1 cellular context compared by ENCODE assay signal in genomic region chr1:156740679-156741612, GRCh38.
TF ChIP-seq lines count a peak whose summit lies in the region.

Gene MRPL24, minus strand, starts transcription at chr1:156741088. Its CDS starts 2,384 bp downstream, at chr1:156738704.

TF ChIP-seq in GM12878, 131 proteins besides CTCF, POLR2A, EP300 and RAD21 (continued from another document and continues in another):
- TF ChIP-seq MLLT1 (IDR thresholded peaks at IDR 0.05), result peak; percentile 94
- no peak for TF ChIP-seq ZSCAN29 (IDR thresholded peaks at IDR 0.05)
- TF ChIP-seq HDAC2 (IDR thresholded peaks at IDR 0.05), result no peak
- TF ChIP-seq STAT1 (conservative IDR thresholded peaks at IDR 0.05), result peak; percentile 72
- TF ChIP-seq SMC3 (IDR thresholded peaks at IDR 0.05; ENCODE audit: borderline replicate concordance, low read length), result no peak; the same call in 1 of the 2 replicates
- TF ChIP-seq MYC (IDR thresholded peaks at IDR 0.05; ENCODE audit: insufficient read depth, insufficient read length, insufficient replicate concordance, low read length, severe bottlenecking), result no peak
- peak; percentile 60 for TF ChIP-seq POLR2AphosphoS5 (IDR thresholded peaks at IDR 0.05; ENCODE audit: low read length)
- TF ChIP-seq ZNF24 (IDR thresholded peaks at IDR 0.05), result no peak
- TF ChIP-seq ETV6 (conservative IDR thresholded peaks at IDR 0.05 in 1 of 2, IDR thresholded peaks at IDR 0.05 in 1 of 2; ENCODE audit: borderline replicate concordance in 1 of 2, low read depth in 1 of 2), result peak in 1 of 2 experiments; percentile 70; a peak in 1 of 4 replicates
- TF ChIP-seq DPF2 (IDR thresholded peaks at IDR 0.05), result no peak
- peak; percentile 91 for TF ChIP-seq E2F8 (IDR thresholded peaks at IDR 0.05; ENCODE audit: low read depth, partially characterized antibody)
- no peak for TF ChIP-seq CUX1 (IDR thresholded peaks at IDR 0.05; ENCODE audit: insufficient replicate concordance, low read depth, low read length)
- TF ChIP-seq ZBED1 (IDR thresholded peaks at IDR 0.05; ENCODE audit: borderline replicate concordance), result no peak
- no peak for TF ChIP-seq ZNF217 (IDR thresholded peaks at IDR 0.05)
- peak; percentile 19; the same call in 1 of the 2 replicates for TF ChIP-seq TCF7 (IDR thresholded peaks at IDR 0.05; ENCODE audit: borderline replicate concordance)
- no peak for TF ChIP-seq RCOR1 (conservative IDR thresholded peaks at IDR 0.05; ENCODE audit: low read depth, low read length)
- TF ChIP-seq ELK1 (IDR thresholded peaks at IDR 0.05; ENCODE audit: low read depth, low read length), result peak; percentile 97
- no peak for TF ChIP-seq FOS (IDR thresholded peaks at IDR 0.05; ENCODE audit: borderline replicate concordance, extremely low read depth, insufficient read length)
- TF ChIP-seq MTA3 (IDR thresholded peaks at IDR 0.05; ENCODE audit: borderline replicate concordance, low read length), result no peak
- TF ChIP-seq CBX5 (IDR thresholded peaks at IDR 0.05; ENCODE audit: low read depth), result no peak
- TF ChIP-seq NBN (IDR thresholded peaks at IDR 0.05), result no peak
- no peak; the same call in 1 of the 2 replicates for TF ChIP-seq E2F4 (IDR thresholded peaks at IDR 0.05; ENCODE audit: low read depth, low read length)
- no peak for TF ChIP-seq CHD4 (IDR thresholded peaks at IDR 0.05)
- no peak for TF ChIP-seq CEBPZ (IDR thresholded peaks at IDR 0.05; ENCODE audit: low read depth, low read length)
- TF ChIP-seq NR2C2 (IDR thresholded peaks at IDR 0.05; ENCODE audit: borderline replicate concordance, control insufficient read depth, insufficient read length, low read depth), result no peak
- TF ChIP-seq TARDBP (IDR thresholded peaks at IDR 0.05; ENCODE audit: borderline replicate concordance), result peak; percentile 97
- TF ChIP-seq ZNF592 (IDR thresholded peaks at IDR 0.05), result no peak
- TF ChIP-seq SUPT20H (IDR thresholded peaks at IDR 0.05; ENCODE audit: borderline replicate concordance, control insufficient read depth, low read depth, low read length), result no peak
- TF ChIP-seq CREM (IDR thresholded peaks at IDR 0.05; ENCODE audit: low read depth), result peak; percentile 98
- TF ChIP-seq ESRRA (IDR thresholded peaks at IDR 0.05; ENCODE audit: low read length), result peak; percentile 87; the same call in 1 of the 2 replicates
- TF ChIP-seq IRF4 (IDR thresholded peaks at IDR 0.05; ENCODE audit: low read depth, low read length), result peak; percentile 32; the same call in 1 of the 2 replicates
- TF ChIP-seq BMI1 (IDR thresholded peaks at IDR 0.05; ENCODE audit: borderline replicate concordance), result no peak
- TF ChIP-seq BCL11A (IDR thresholded peaks at IDR 0.05; ENCODE audit: low read depth, low read length), result no peak
- TF ChIP-seq SMAD1 (IDR thresholded peaks at IDR 0.05; ENCODE audit: low read depth, partially characterized antibody), result no peak
- TF ChIP-seq TAF1 (IDR thresholded peaks at IDR 0.05; ENCODE audit: borderline replicate concordance, low read depth, low read length), result peak; percentile 60; the same call in 1 of the 2 replicates
